In the genomic region with DNA sequence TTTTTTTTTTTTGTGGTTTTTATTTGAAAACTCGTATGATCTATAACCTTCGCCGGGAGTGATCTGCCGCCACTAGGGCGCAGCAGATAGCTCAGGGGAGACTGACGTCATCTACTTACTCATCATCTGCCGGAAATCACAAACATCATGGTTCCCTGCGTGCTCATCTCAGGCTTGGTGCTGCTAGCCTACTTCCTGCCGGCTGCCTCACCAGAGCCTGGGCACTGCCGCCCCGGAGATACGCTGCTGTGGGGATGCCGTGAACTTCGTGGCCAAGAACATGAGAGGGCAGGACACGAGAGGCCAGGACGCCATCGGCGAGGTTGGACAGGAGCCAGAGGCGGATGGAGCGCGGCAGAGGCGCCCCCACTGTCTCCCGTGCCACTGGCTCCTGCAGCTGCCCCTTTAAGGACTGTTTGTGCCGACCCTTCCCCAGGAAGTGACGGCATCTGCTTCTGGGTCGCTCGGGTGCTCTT, we compare ENCODE assay signal across 9 cellular contexts.
A peak's percentile ranks its signal among the peaks of the same experiment; 100 is the strongest.
DNase-seq lines count a peak whose midpoint lies in the region; ATAC-seq and TF ChIP-seq lines count a peak whose summit lies in the region.
"Had no signal": no experiment of that assay in that cellular context is flagged by ENCODE, and none has a peak within 500 bp of the region (broad histone marks: within the 10 kb centered on the region; RNA-seq: fewer than 3 reads in every experiment).

No MANE protein-coding gene starts in this region.

- no peaks in the 10 kb centered on the region for H4K20me1 ChIP-seq in MM.1S (ENCODE audit: insufficient read depth, low read length)

- CTCF ChIA-PET in activated CD4-positive, alpha-beta T cell treated with anti-CD3 and anti-CD28 coated beads, Interleukin-2, amount 10 ng/mL, durations not matched to agents 7 days and 5 days (lab: Charles Lee) = interaction anchor here (0.7 kb wide), 1 partner anchor 21 kb away, joined by 3 read pairs; no protein-coding TSS in a partner anchor

- no peaks in the 10 kb centered on the region for H3K9me2 ChIP-seq in MM.1S (replicated peaks; ENCODE audit: insufficient read depth, low read length)

- H3K4me2 ChIP-seq in MM.1S (ENCODE audit: low read depth, low read length) = no peak overlapping the region

- POLR2A ChIA-PET in activated CD4-positive, alpha-beta T cell treated with anti-CD3 and anti-CD28 coated beads, Interleukin-2, amount 10 ng/mL, durations not matched to agents 7 days and 5 days (lab: Charles Lee) = no interaction called here

- no peaks in the 10 kb centered on the region for H3K27me3 ChIP-seq in MM.1S (replicated peaks; ENCODE audit: insufficient read depth, low read length)

- no peak overlapping the region for H3K4me3 ChIP-seq in MM.1S (ENCODE audit: low read length)

- no peak overlapping the region for H3K4me3 Mint-ChIP-seq in activated CD4-positive, alpha-beta T cell treated with anti-CD3 and anti-CD28 coated beads, Interleukin-2, amount 10 ng/mL, durations not matched to agents 7 days and 5 days
- H3K4me3 Mint-ChIP-seq: T-helper 1 cell treated with Interleukin-12 subunit alpha and Interleukin-12 subunit beta and Interleukin-4 antibody, amounts not matched to agents 30 μg/mL and 1 μg/mL, for 36 hours had no signal

- DNase-seq in GM13976 (ENCODE audit: low spot score) (peak; percentile 23), iPS-NIHi11 (ENCODE audit: low spot score) (peak; percentile 59), MM.1S (no peak), NCI-H128 (lab: John Stamatoyannopoulos, UW; ENCODE audit: unreplicated experiment) (no peak)
- peak; percentile 42 for DNase-seq in activated CD4-positive, alpha-beta T cell treated with anti-CD3 and anti-CD28 coated beads, Interleukin-2, amount 10 ng/mL, durations not matched to agents 7 days and 5 days
- no peak for DNase-seq in effector CD8-positive, alpha-beta T cell (lab: John Stamatoyannopoulos, UW)

- no peak overlapping the region for H3K27ac Mint-ChIP-seq in activated CD4-positive, alpha-beta T cell treated with anti-CD3 and anti-CD28 coated beads, Interleukin-2, amount 10 ng/mL, durations not matched to agents 7 days and 5 days
- H3K27ac Mint-ChIP-seq: T-helper 1 cell treated with Interleukin-12 subunit alpha and Interleukin-12 subunit beta and Interleukin-4 antibody, amounts not matched to agents 30 μg/mL and 1 μg/mL, for 36 hours had no signal

- H3K79me2 ChIP-seq in MM.1S (ENCODE audit: low read length) = no peaks in the 10 kb centered on the region

- no peaks in the 10 kb centered on the region for H3K36me3 ChIP-seq in MM.1S (replicated peaks; ENCODE audit: insufficient read depth, low read length)

- no peak overlapping the region for H3K9ac ChIP-seq in MM.1S (ENCODE audit: low read length)

- no peaks in the 10 kb centered on the region for H3K27me3 Mint-ChIP-seq in activated CD4-positive, alpha-beta T cell treated with anti-CD3 and anti-CD28 coated beads, Interleukin-2, amount 10 ng/mL, durations not matched to agents 7 days and 5 days

- no peaks in the 10 kb centered on the region for H3F3A ChIP-seq in MM.1S (ENCODE audit: insufficient read depth, low read length)

- no peak overlapping the region for H2AFZ ChIP-seq in MM.1S (ENCODE audit: low read length)

- no peaks in the 10 kb centered on the region for H3K9me3 Mint-ChIP-seq in activated CD4-positive, alpha-beta T cell treated with anti-CD3 and anti-CD28 coated beads, Interleukin-2, amount 10 ng/mL, durations not matched to agents 7 days and 5 days
- H3K9me3 Mint-ChIP-seq: T-helper 1 cell treated with Interleukin-12 subunit alpha and Interleukin-12 subunit beta and Interleukin-4 antibody, amounts not matched to agents 30 μg/mL and 1 μg/mL, for 36 hours had no signal

- H3K9me3 ChIP-seq in MM.1S (replicated peaks; ENCODE audit: insufficient read depth, low read length) = no peaks in the 10 kb centered on the region

- H3K4me1 Mint-ChIP-seq in activated CD4-positive, alpha-beta T cell treated with anti-CD3 and anti-CD28 coated beads, Interleukin-2, amount 10 ng/mL, durations not matched to agents 7 days and 5 days = peaks cover 3% of the 10 kb centered on the region

- no peak overlapping the region for H3K27ac ChIP-seq in MM.1S (ENCODE audit: low read length)

- no peaks in the 10 kb centered on the region for H3K36me3 Mint-ChIP-seq in activated CD4-positive, alpha-beta T cell treated with anti-CD3 and anti-CD28 coated beads, Interleukin-2, amount 10 ng/mL, durations not matched to agents 7 days and 5 days (ENCODE audit: low read depth)

- TF ChIP-seq CTCF in GM13976 (IDR thresholded peaks at IDR 0.05; ENCODE audit: borderline replicate concordance, control extremely low read depth, extremely low read depth, insufficient read depth, missing control alignments) (no peak), MM.1S (IDR thresholded peaks at IDR 0.05; ENCODE audit: low read length) (no peak)

- ATAC-seq in HG03521 (IDR thresholded peaks at IDR 0.05; ENCODE audit: unreplicated experiment) (peak; percentile 85), HG03025 (IDR thresholded peaks at IDR 0.05; ENCODE audit: low FRiP score, unreplicated experiment) (no peak)

- no peaks in the 10 kb centered on the region for H3K4me1 ChIP-seq in MM.1S (ENCODE audit: low read length)

- in situ Hi-C loops in GM13976 (cut with MboI; ENCODE audit: low sequenced_read_pairs, unreplicated experiment) = no loop called here

Comparison
In these comparisons a context has a peak if more than half of its experiments do, and no peak if none do; other contexts are left out.
1. DNase-seq: peak in GM13976 (single experiment), activated CD4-positive, alpha-beta T cell treated with anti-CD3 and anti-CD28 coated beads, Interleukin-2, amount 10 ng/mL, durations not matched to agents 7 days and 5 days (single experiment) and iPS-NIHi11 (single experiment); none in effector CD8-positive, alpha-beta T cell (single experiment), MM.1S (single experiment) and NCI-H128 (single experiment).